22 cellular contexts compared by ENCODE assay signal in genomic region chr22:44445307-44445680, GRCh38. TPM values are rescaled to one million over a fixed set of nuclear protein-coding genes. Genes with fewer than 3 reads are reported as not detected.
DNase-seq lines count a peak whose midpoint lies in the region; ATAC-seq, FAIRE-seq and TF ChIP-seq lines count a peak whose summit lies in the region.
"Had no signal": no experiment of that assay in that cellular context is flagged by ENCODE, and none has a peak within 500 bp of the region (broad histone marks: within the 10 kb centered on the region; RNA-seq: fewer than 3 reads in every experiment).

No MANE protein-coding gene starts in this region.

- WGBS in IMR-90 (ENCODE audit: extremely low coverage in 2 of 2, insufficient read length in 1 of 2), 2 experiments, result 80% methylated on average over 2 of the region's 11 CpGs; no CpG with 5 or more reads in 1 of the 2 experiments
- 86% methylated on average over 11 of the region's 11 CpGs; no CpG with 5 or more reads in 1 of the 2 experiments for WGBS in H1 (ENCODE audit: extremely low coverage in 1 of 2, insufficient coverage in 1 of 2, insufficient read length in 1 of 2, insufficient replicate concordance in 2 of 2, low coverage in 1 of 2, low lambda C conversion rate in 2 of 2, missing lambda C conversion rate in 1 of 2), 2 experiments
- 78 to 83% methylated on average over 11 of the region's 11 CpGs for WGBS in sigmoid colon, 2 donors

- ATAC-seq in IMR-90 (ENCODE audit: low read depth), result no peak
- ATAC-seq in lower lobe of right lung, result no peak
- ATAC-seq in GM18861 (IDR thresholded peaks at IDR 0.05; ENCODE audit: unreplicated experiment), result no peak
- ATAC-seq: A549 had no signal

- no peak overlapping the region for H2BK120ac ChIP-seq in IMR-90 (ENCODE audit: low read depth, low read length)
- H2BK120ac ChIP-seq in H1 (replicated peaks; ENCODE audit: low read depth, low read length), result no peak overlapping the region

- no peak for TF ChIP-seq CTCF in IMR-90 (conservative IDR thresholded peaks at IDR 0.05; ENCODE audit: low read depth, low read length)
- no peak for TF ChIP-seq CTCF in H1 (IDR thresholded peaks at IDR 0.05; ENCODE audit: control extremely low read depth in 1 of 3, insufficient read depth in 1 of 3, low read depth in 1 of 3, low read length in 3 of 3)
- TF ChIP-seq CTCF in lower lobe of right lung (IDR thresholded peaks at IDR 0.05), result no peak
- no peak for TF ChIP-seq CTCF in sigmoid colon (IDR thresholded peaks at IDR 0.05)

- peaks cover 0 to 11% (median 5%) of the 10 kb centered on the region in 8 donors for H3K9me3 Mint-ChIP-seq in CD4-positive, alpha-beta memory T cell

- H4K91ac ChIP-seq in IMR-90 (ENCODE audit: insufficient read depth, low read depth, low read length) (0 out of 2 replicates have a peak overlapping the region, but pooled peaks have one; percentile 5), H1 (replicated peaks; ENCODE audit: insufficient read length, low read length) (no peak overlapping the region)

- H3K9me3 ChIP-seq in IMR-90 (ENCODE audit: control insufficient read depth, insufficient read depth, low read length), result no peaks in the 10 kb centered on the region
- no peaks in the 10 kb centered on the region for H3K9me3 ChIP-seq in H1 (ENCODE audit: insufficient read depth in 2 of 2, low read depth in 1 of 2, low read length in 1 of 2)
- H3K9me3 ChIP-seq in lower lobe of right lung, result no peaks in the 10 kb centered on the region
- no peaks in the 10 kb centered on the region for H3K9me3 ChIP-seq in sigmoid colon
- H3K9me3 ChIP-seq in CD4-positive, alpha-beta memory T cell (ENCODE audit: control insufficient read depth in 1 of 2, low read length in 2 of 2), result no peaks in the 10 kb centered on the region

- H2AK9ac ChIP-seq in IMR-90 (replicated peaks; ENCODE audit: low read depth, low read length, poor library complexity), result no peak overlapping the region

- H4K5ac ChIP-seq in IMR-90 (ENCODE audit: low read depth, low read length) (no peak overlapping the region), H1 (ENCODE audit: insufficient read length, low read depth, low read length) (no peak overlapping the region)

- no peak overlapping the region for H3K4me3 Mint-ChIP-seq in CD4-positive, alpha-beta memory T cell
- H3K4me3 Mint-ChIP-seq: B cell, CD14-positive monocyte had no signal

- peaks cover 14% of the 10 kb centered on the region for H3K9me1 ChIP-seq in IMR-90 (ENCODE audit: insufficient read depth, low read length)

- TF ChIP-seq RAD21 in IMR-90 (IDR thresholded peaks at IDR 0.05; ENCODE audit: low read length), result no peak
- TF ChIP-seq RAD21 in H1 (IDR thresholded peaks at IDR 0.05 in 1 of 2, conservative IDR thresholded peaks at IDR 0.05 in 1 of 2; ENCODE audit: low read depth in 2 of 2, low read length in 2 of 2), result no peak

- H3K79me1 ChIP-seq in IMR-90 (ENCODE audit: low read depth in 1 of 2, low read length in 2 of 2) (no peaks in the 10 kb centered on the region), H1 (ENCODE audit: low read depth, low read length) (no peaks in the 10 kb centered on the region)

- no peak for FAIRE-seq in H1 (lab: Jason Lieb, UNC)
- FAIRE-seq: A549, D721Med, GM18507, GM19239, HTR-8/SVneo had no signal

- no peaks in the 10 kb centered on the region for H3K4me1 Mint-ChIP-seq in CD4-positive, alpha-beta memory T cell
- H3K4me1 Mint-ChIP-seq: B cell had no signal

- H2BK5ac ChIP-seq in IMR-90 (ENCODE audit: low read depth, low read length, poor library complexity, severe bottlenecking), result no peak overlapping the region
- no peak overlapping the region for H2BK5ac ChIP-seq in H1 (ENCODE audit: low read depth, low read length)

- peak overlapping the region; percentile 27; the same call in 1 of the 2 replicates for H2BK12ac ChIP-seq in H1 (ENCODE audit: low read depth, low read length)

- CTCF ChIA-PET in IMR-90 (lab: Yijun Ruan, JAX), result no interaction called here
- CTCF ChIA-PET in H1 (lab: Charles Lee; ENCODE audit: partially characterized antibody), result interaction anchor here (0.7 to 2.5 kb wide), 30 partner anchors 9 to 225 kb away, joined by 3 to 9 read pairs (median 4); no protein-coding TSS in a partner anchor
- CTCF ChIA-PET in CD4-positive, alpha-beta memory T cell (lab: Charles Lee; ENCODE audit: partially characterized antibody), result no interaction called here

- no peak overlapping the region for H3K9ac ChIP-seq in IMR-90 (ENCODE audit: low read depth, low read length)
- no peak overlapping the region for H3K9ac ChIP-seq in H1 (replicated peaks in 1 of 4; ENCODE audit: extremely low read depth in 1 of 4, low read depth in 3 of 4, low read length in 3 of 4)
- H3K9ac ChIP-seq: KMS-11 had no signal

- dilution Hi-C loops in IMR-90 (cut with HindIII; ENCODE audit: low sequenced_read_pairs, unreplicated experiment), result no loop called here

- DNase-seq in IMR-90, result no peak
- DNase-seq in H1 (ENCODE audit: low read depth in 1 of 2, low spot score in 2 of 2), result no peak
- DNase-seq in lower lobe of right lung, result peak; percentile 24
- DNase-seq in sigmoid colon, result peak; percentile 41
- no peak for DNase-seq in NCI-H69 (lab: John Stamatoyannopoulos, UW)
- no peak for DNase-seq in CD4-positive, alpha-beta memory T cell
- DNase-seq: DMS53, NCI-H1105, NCI-H146, NCI-H2029 treated with DMSO at 0.1 percent for 48 hours, NCI-H226, NCI-H510A treated with DMSO at 0.1 percent for 48 hours, Right ventricle myocardium superior had no signal

- peaks cover 0 to 5% of the 10 kb centered on the region in 2 donors for H3K36me3 Mint-ChIP-seq in CD4-positive, alpha-beta memory T cell
- H3K36me3 Mint-ChIP-seq: CD14-positive monocyte had no signal

- H3K18ac ChIP-seq in IMR-90 (ENCODE audit: low read depth, low read length) (no peak overlapping the region), H1 (ENCODE audit: extremely low read depth, low read length) (no peak overlapping the region)

- H3K27me3 ChIP-seq in IMR-90 (ENCODE audit: control insufficient read depth, insufficient read depth, low read length), result no peaks in the 10 kb centered on the region
- H3K27me3 ChIP-seq in H1 (replicated peaks in 1 of 4; ENCODE audit: control insufficient read depth in 3 of 4, extremely low read depth in 1 of 4, insufficient read depth in 3 of 4, low read length in 3 of 4), result no peaks in the 10 kb centered on the region
- H3K27me3 ChIP-seq in lower lobe of right lung (ENCODE audit: low read depth), result no peaks in the 10 kb centered on the region
- no peaks in the 10 kb centered on the region for H3K27me3 ChIP-seq in sigmoid colon
- no peaks in the 10 kb centered on the region for H3K27me3 ChIP-seq in CD4-positive, alpha-beta memory T cell (ENCODE audit: insufficient read depth, low read length)

- H3K4me2 ChIP-seq in IMR-90 (ENCODE audit: low read depth, low read length) (no peak overlapping the region), H1 (ENCODE audit: insufficient read depth in 1 of 2, low read depth in 2 of 2, low read length in 2 of 2) (no peak overlapping the region)
- H3K4me2 ChIP-seq: A549, KMS-11 had no signal

- no TSS peak for BruUV-seq in IMR-90 (replicated peaks; lab: Mats Ljungman, UMichigan)

- intact Hi-C loops in IMR-90 (cut with micrococcal nuclease) (loop anchor here (5.0 to 10.0 kb wide), 2 partner anchors 83 to 110 kb away; no protein-coding TSS in a partner anchor), lower lobe of right lung (cut with DNase I) (no loop called here), sigmoid colon (cut with DNase I) (no loop called here)
- intact Hi-C loops in CD4-positive, alpha-beta memory T cell (cut with micrococcal nuclease), result no loop called here

- no peak overlapping the region for H3K23ac ChIP-seq in IMR-90 (ENCODE audit: low read depth, low read length)
- no peak overlapping the region for H3K23ac ChIP-seq in H1 (ENCODE audit: insufficient read length)

- POLR2A ChIA-PET in IMR-90 (lab: Charles Lee; ENCODE audit: unreplicated experiment), result interaction anchor here (0.6 kb wide), 1 partner anchor 63 kb away, joined by 3 read pairs; no protein-coding TSS in a partner anchor
- POLR2A ChIA-PET in H1 (lab: Charles Lee; ENCODE audit: partially characterized antibody), result no interaction called here
- POLR2A ChIA-PET in CD4-positive, alpha-beta memory T cell (lab: Charles Lee; ENCODE audit: partially characterized antibody), result no interaction called here

- no peaks in the 10 kb centered on the region for H3K79me2 ChIP-seq in H1 (ENCODE audit: control insufficient read depth in 1 of 2, insufficient read depth in 2 of 2, low read length in 2 of 2)

- H3K56ac ChIP-seq in IMR-90 (ENCODE audit: extremely low read depth, insufficient read depth, low read length) (no peak overlapping the region), H1 (replicated peaks; ENCODE audit: insufficient read length, low read depth, low read length) (no peak overlapping the region)

- H3K4ac ChIP-seq in IMR-90 (ENCODE audit: low read depth, low read length), result no peak overlapping the region
- no peak overlapping the region for H3K4ac ChIP-seq in H1 (replicated peaks; ENCODE audit: insufficient read length, low read depth, low read length)

- H3K4me3 ChIP-seq in IMR-90 (ENCODE audit: insufficient read depth, low read depth, low read length) (no peak overlapping the region), H1 (ENCODE audit: extremely low read depth in 1 of 4, insufficient read depth in 2 of 4, low read depth in 3 of 4, low read length in 4 of 4) (no peak overlapping the region), lower lobe of right lung (no peak overlapping the region), sigmoid colon (no peak overlapping the region)
- no peak overlapping the region for H3K4me3 ChIP-seq in CD4-positive, alpha-beta memory T cell (ENCODE audit: low read length in 2 of 2)
- H3K4me3 ChIP-seq: A549 had no signal

- no peak overlapping the region for H3K27ac ChIP-seq in IMR-90 (ENCODE audit: insufficient read depth, low read length)
- H3K27ac ChIP-seq in H1 (ENCODE audit: low read depth, low read length), result no peak overlapping the region
- no peak overlapping the region for H3K27ac ChIP-seq in lower lobe of right lung
- H3K27ac ChIP-seq in sigmoid colon, result no peak overlapping the region
- H3K27ac ChIP-seq in CD4-positive, alpha-beta memory T cell (ENCODE audit: low read depth, low read length), result no peak overlapping the region
- H3K27ac ChIP-seq: KMS-11 had no signal

- TF ChIP-seq EP300 in H1 (IDR thresholded peaks at IDR 0.05; ENCODE audit: borderline replicate concordance in 1 of 2, low read depth in 2 of 2, low read length in 2 of 2), result no peak
- TF ChIP-seq EP300 in sigmoid colon (IDR thresholded peaks at IDR 0.05), result no peak

- TF ChIP-seq POLR2A in IMR-90 (IDR thresholded peaks at IDR 0.05; ENCODE audit: low read depth, low read length), result no peak
- TF ChIP-seq POLR2A in H1 (IDR thresholded peaks at IDR 0.05; ENCODE audit: control extremely low read depth in 1 of 2, low read depth in 2 of 2, low read length in 2 of 2), result no peak
- no peak for TF ChIP-seq POLR2A in sigmoid colon (IDR thresholded peaks at IDR 0.05)

- peak overlapping the region; percentile 29 for H2AFZ ChIP-seq in IMR-90 (replicated peaks; ENCODE audit: low read length, poor library complexity)
- no peak overlapping the region for H2AFZ ChIP-seq in H1 (ENCODE audit: low read length)

- H4K8ac ChIP-seq in IMR-90 (ENCODE audit: low read depth in 2 of 2, low read length in 2 of 2), result no peak overlapping the region
- no peak overlapping the region for H4K8ac ChIP-seq in H1 (ENCODE audit: extremely low read depth, insufficient read depth, low read length)

- H2BK20ac ChIP-seq in IMR-90 (ENCODE audit: low read depth, low read length), result no peak overlapping the region
- H2BK20ac ChIP-seq in H1 (ENCODE audit: low read length), result no peak overlapping the region

- H3K36me3 ChIP-seq in IMR-90 (ENCODE audit: control insufficient read depth, insufficient read depth, low read length) (no peaks in the 10 kb centered on the region), H1 (ENCODE audit: control insufficient read depth in 2 of 4, insufficient read depth in 4 of 4, low read length in 3 of 4) (no peaks in the 10 kb centered on the region), lower lobe of right lung (no peaks in the 10 kb centered on the region), sigmoid colon (no peaks in the 10 kb centered on the region)
- H3K36me3 ChIP-seq in CD4-positive, alpha-beta memory T cell (ENCODE audit: insufficient read depth, low read length), result no peaks in the 10 kb centered on the region

- H3K23me2 ChIP-seq in H1 (ENCODE audit: low read depth, low read length), result no peaks in the 10 kb centered on the region

- peaks cover 5% of the 10 kb centered on the region; the same call in 1 of the 2 replicates for H4K20me1 ChIP-seq in IMR-90 (ENCODE audit: insufficient read depth, low read length)
- H4K20me1 ChIP-seq in H1 (replicated peaks in 1 of 2; ENCODE audit: control insufficient read depth in 1 of 2, insufficient read depth in 2 of 2, low read length in 2 of 2), result no peaks in the 10 kb centered on the region

- H3K4me1 ChIP-seq in IMR-90 (ENCODE audit: control insufficient read depth, insufficient read depth, low read length) (peaks cover 19% of the 10 kb centered on the region), H1 (replicated peaks in 1 of 4; ENCODE audit: control insufficient read depth in 3 of 4, insufficient read depth in 4 of 4, low read length in 3 of 4) (no peaks in the 10 kb centered on the region; a peak in 2 of 7 replicates), lower lobe of right lung (no peaks in the 10 kb centered on the region), sigmoid colon (peaks cover 0 to 20% (median 16%) of the 10 kb centered on the region in 4 donors)
- no peaks in the 10 kb centered on the region for H3K4me1 ChIP-seq in CD4-positive, alpha-beta memory T cell (ENCODE audit: insufficient read depth, low read length)

- H3K14ac ChIP-seq in IMR-90 (replicated peaks; ENCODE audit: low read depth, low read length), result no peak overlapping the region
- no peak overlapping the region for H3K14ac ChIP-seq in H1 (ENCODE audit: insufficient read length)

- H2AK5ac ChIP-seq in IMR-90 (ENCODE audit: low read depth, low read length) (no peak overlapping the region), H1 (ENCODE audit: low read depth, low read length) (no peak overlapping the region)

- no peak overlapping the region for H3K27ac Mint-ChIP-seq in CD4-positive, alpha-beta memory T cell
- H3K27ac Mint-ChIP-seq: B cell, CD14-positive monocyte had no signal

- no peaks in the 10 kb centered on the region for H3K27me3 Mint-ChIP-seq in CD4-positive, alpha-beta memory T cell

- H2BK15ac ChIP-seq in IMR-90 (ENCODE audit: low read depth, low read length), result no peak overlapping the region
- H2BK15ac ChIP-seq in H1 (ENCODE audit: low read length), result no peak overlapping the region

- in situ Hi-C loops in IMR-90 (cut with MboI; ENCODE audit: low sequenced_read_pairs), result no loop called here

RNA-seq across cellular contexts. Expression of gene RTL6, which starts 52.7 kb away (rescaled TPM):
- total RNA-seq in IMR-90 (2012; rRNA removed) (16.1 TPM in 2 replicates), lower lobe of right lung (15.4 TPM), sigmoid colon (10 to 100 TPM; 16.1 to 25.7 (median 20.5) TPM)
- polyA plus RNA-seq in IMR-90 (2012; rRNA removed) (17.2 and 19.2 TPM in 2 replicates), H1 (2011; rRNA removed) (16.4 and 22.9 TPM in 2 replicates), sigmoid colon (10 to 100 TPM in 1 of 3 donors, 1 to 10 TPM in 2; 8.3 to 13.6 (median 8.4) TPM)
- 13.9 and 18.0 TPM in 2 replicates for polyA plus RNA-seq in IMR-90 (2012; cell fraction: cytosol; rRNA removed)
- 10.7 and 13.6 TPM in 2 replicates for polyA plus RNA-seq in IMR-90 (2012; cell fraction: nucleus; rRNA removed; ENCODE audit: low replicate concordance)
- total RNA-seq in H1 (2021; fragmentation: NEBNext Ultra II Directional; extraction: Animal tissue kit (Norgen Biotek cat#: 25700)), result 27.5 and 28.3 TPM in 2 replicates
- 18.9 TPM for polyA plus RNA-seq in H1 (2011; cell fraction: cytosol; rRNA removed)
- polyA plus RNA-seq in H1 (2011; cell fraction: nucleus; rRNA removed), result 17.0 TPM
- 18.5 to 21.0 TPM (median 20.5 TPM) in 4 replicates for polyA plus RNA-seq in H1 (2012, experiment 1 of 2)
- polyA plus RNA-seq in H1 (2012, experiment 2 of 2), result 16.6 TPM
- polyA plus RNA-seq in H1 (2013, experiment 1 of 2), result 11.5 TPM
- 11.9 TPM for polyA plus RNA-seq in H1 (2013, experiment 2 of 2)
- polyA minus RNA-seq in H1 (2011; rRNA and poly(A)+ RNA removed), result 46.1 and 52.6 TPM in 2 replicates
- 24.7 TPM for polyA minus RNA-seq in H1 (2011; cell fraction: cytosol; rRNA and poly(A)+ RNA removed)
- 28.3 TPM for polyA minus RNA-seq in H1 (2011; cell fraction: nucleus; rRNA and poly(A)+ RNA removed)
- total RNA-seq in CD4-positive, alpha-beta memory T cell, result 10 to 100 TPM; 22.3 to 25.2 TPM
- polyA plus RNA-seq in CD4-positive, alpha-beta memory T cell, result 10 to 100 TPM in 1 of 2 donors, 1 to 10 TPM in 1; 4.3 to 11.9 TPM

Comparison
In these comparisons a context has a peak if more than half of its experiments do, and no peak if none do; other contexts are left out.
1. DNase-seq: peak in lower lobe of right lung (single experiment) and sigmoid colon (single experiment); none in IMR-90 (single experiment), H1 (0 of 2), NCI-H69 (single experiment) and CD4-positive, alpha-beta memory T cell (0 of 5).